9 cellular contexts compared by ENCODE assay signal in genomic region chr21:28781602-28782274, GRCh38.
A peak's percentile ranks its signal among the peaks of the same experiment; 100 is the strongest.
DNase-seq lines count a peak whose midpoint lies in the region; ATAC-seq and TF ChIP-seq lines count a peak whose summit lies in the region.
"Had no signal": no experiment of that assay in that cellular context is flagged by ENCODE, and none has a peak within 500 bp of the region (broad histone marks: within the 10 kb centered on the region; RNA-seq: fewer than 3 reads in every experiment).

No MANE protein-coding gene starts in this region.

- H3K27me3 ChIP-seq in right cardiac atrium (ENCODE audit: control insufficient read depth, insufficient read depth), result no peaks in the 10 kb centered on the region
- H3K27me3 ChIP-seq in upper lobe of right lung, result no peaks in the 10 kb centered on the region

- H3K4me1 ChIP-seq in right cardiac atrium (ENCODE audit: control insufficient read depth, insufficient read depth, low read length) (no peaks in the 10 kb centered on the region), upper lobe of right lung (no peaks in the 10 kb centered on the region)

- H3K36me3 Mint-ChIP-seq in effector memory CD8-positive, alpha-beta T cell (ENCODE audit: insufficient read depth), result no peaks in the 10 kb centered on the region

- TF ChIP-seq CTCF in upper lobe of right lung (IDR thresholded peaks at IDR 0.05), result peak; percentile 38

- no peak overlapping the region for H3K4me3 Mint-ChIP-seq in effector memory CD8-positive, alpha-beta T cell
- H3K4me3 Mint-ChIP-seq: activated naive CD4-positive, alpha-beta T cell treated with anti-CD3 and anti-CD28 coated beads, Interleukin-2, amount 50 U/mL, for 24 hours had no signal

- intact Hi-C loops in right cardiac atrium (cut with DNase I), result no loop called here
- intact Hi-C loops in left cardiac atrium (cut with DNase I), result no loop called here
- intact Hi-C loops in upper lobe of right lung (cut with DNase I), result no loop called here

- no peaks in the 10 kb centered on the region for H3K36me3 ChIP-seq in upper lobe of right lung

- peaks cover 13 to 31% of the 10 kb centered on the region in 2 donors for H3K4me1 Mint-ChIP-seq in effector memory CD8-positive, alpha-beta T cell (ENCODE audit: low read depth in 2 of 2)
- H3K4me1 Mint-ChIP-seq: activated naive CD4-positive, alpha-beta T cell treated with anti-CD3 and anti-CD28 coated beads, Interleukin-2, amount 50 U/mL, for 24 hours had no signal

- no peak for DNase-seq in right cardiac atrium
- no peak for DNase-seq in left cardiac atrium
- peak; percentile 13 for DNase-seq in HuH-7.5 (ENCODE audit: low spot score)
- no peak for DNase-seq in effector memory CD8-positive, alpha-beta T cell
- DNase-seq in upper lobe of right lung, result no peak
- DNase-seq in amniotic stem cell (lab: John Stamatoyannopoulos, UW), result no peak
- DNase-seq in stimulated activated CD4-positive, alpha-beta T cell treated with anti-CD3 and anti-CD28 coated beads, Interleukin-2, amount 100 ng/mL, for 24 hours, result no peak

- H3K27ac ChIP-seq in right cardiac atrium (ENCODE audit: low read length) (no peak overlapping the region), upper lobe of right lung (no peak overlapping the region)

- H3K9me3 Mint-ChIP-seq in effector memory CD8-positive, alpha-beta T cell, result no peaks in the 10 kb centered on the region

- H3K4me3 ChIP-seq in right cardiac atrium (ENCODE audit: low read length), result no peak overlapping the region
- H3K4me3 ChIP-seq in upper lobe of right lung, result no peak overlapping the region

- peak; percentile 38 to 48 for ATAC-seq in right cardiac atrium
- no peak for ATAC-seq in left cardiac atrium
- ATAC-seq in effector memory CD8-positive, alpha-beta T cell (replicated peaks), result peak; percentile 41
- ATAC-seq in upper lobe of right lung, result no peak
- no peak for ATAC-seq in HG03460 (IDR thresholded peaks at IDR 0.05; ENCODE audit: unreplicated experiment)

- no peaks in the 10 kb centered on the region for H3K9me3 ChIP-seq in right cardiac atrium (ENCODE audit: control insufficient read depth, low read length)
- H3K9me3 ChIP-seq in upper lobe of right lung, result no peaks in the 10 kb centered on the region

- H3K27me3 Mint-ChIP-seq in effector memory CD8-positive, alpha-beta T cell, result no peaks in the 10 kb centered on the region
- H3K27me3 Mint-ChIP-seq: activated naive CD4-positive, alpha-beta T cell treated with anti-CD3 and anti-CD28 coated beads, Interleukin-2, amount 50 U/mL, for 24 hours had no signal

- no peak overlapping the region for H3K27ac Mint-ChIP-seq in effector memory CD8-positive, alpha-beta T cell
- H3K27ac Mint-ChIP-seq: activated naive CD4-positive, alpha-beta T cell treated with anti-CD3 and anti-CD28 coated beads, Interleukin-2, amount 50 U/mL, for 24 hours had no signal

Comparison
In these comparisons a context has a peak if more than half of its experiments do, and no peak if none do; other contexts are left out.
1. ATAC-seq: peak in right cardiac atrium (2 of 2) and effector memory CD8-positive, alpha-beta T cell (single experiment); none in left cardiac atrium (0 of 2), upper lobe of right lung (single experiment) and HG03460 (single experiment).